In the genomic region with DNA sequence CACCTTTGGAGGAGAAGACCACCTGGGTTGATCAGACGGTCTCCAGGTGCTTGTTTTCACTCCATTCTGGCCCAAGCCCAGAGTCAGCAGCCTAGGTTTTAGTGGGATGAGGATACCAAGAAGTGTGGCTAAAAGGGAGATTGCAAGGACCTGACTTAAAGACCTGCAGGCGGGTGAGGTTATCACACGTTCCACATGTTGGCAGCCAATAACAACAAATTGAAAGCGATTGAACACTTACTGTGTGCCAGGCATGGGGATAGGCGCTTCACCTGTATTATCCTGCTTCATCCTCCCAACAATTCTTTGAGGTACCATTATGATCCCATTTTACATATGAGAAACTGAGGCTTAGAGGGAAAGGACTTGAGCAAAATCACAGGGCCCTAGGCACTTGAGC, we compare ENCODE assay signal across 15 cellular contexts. TPM values are rescaled to one million over a fixed set of nuclear protein-coding genes. Genes with fewer than 3 reads are reported as not detected.
DNase-seq lines count a peak whose midpoint lies in the region; ATAC-seq and TF ChIP-seq lines count a peak whose summit lies in the region.
"Had no signal": no experiment of that assay in that cellular context is flagged by ENCODE, and none has a peak within 500 bp of the region (broad histone marks: within the 10 kb centered on the region; RNA-seq: fewer than 3 reads in every experiment).

No MANE protein-coding gene starts in this region.

- H3K36me3 ChIP-seq in Loucy (ENCODE audit: insufficient read depth, low read length): no peaks in the 10 kb centered on the region
- no peaks in the 10 kb centered on the region; the same call in 1 of the 2 replicates for H3K36me3 ChIP-seq in Caco-2 (ENCODE audit: control insufficient read depth, insufficient read depth, low read length)
- H3K36me3 ChIP-seq: colonic mucosa, right atrium auricular region had no signal

- 0 out of 2 replicates have a peak, but pooled peaks cover 4% of the 10 kb centered on the region for H3F3A ChIP-seq in Loucy (ENCODE audit: low read depth)

- no peaks in the 10 kb centered on the region for H3K9me3 ChIP-seq in CD4-positive, alpha-beta T cell (ENCODE audit: control insufficient read depth, low read length)
- H3K9me3 ChIP-seq in Loucy (ENCODE audit: insufficient read depth, low read depth, low read length) (no peaks in the 10 kb centered on the region), mononuclear cell (ENCODE audit: low read depth, low read length) (no peaks in the 10 kb centered on the region), Caco-2 (no peaks in the 10 kb centered on the region)
- H3K9me3 ChIP-seq: colonic mucosa, mucosa of descending colon, right atrium auricular region had no signal

- intact Hi-C loops in CD4-positive, alpha-beta T cell (cut with DNase I, micrococcal nuclease): loop anchor here in 1 of 2 experiments (5.0 kb wide), 1 partner anchor 120 kb away; no protein-coding TSS in a partner anchor
- intact Hi-C loops in Caco-2 (cut with micrococcal nuclease; ENCODE audit: unreplicated experiment): loop anchor here (5.0 kb wide), 1 partner anchor 45 kb away; no protein-coding TSS in a partner anchor

- H3K4me1 ChIP-seq in Loucy (ENCODE audit: insufficient read depth, low read length, poor library complexity, severe bottlenecking): peaks cover 70% of the 10 kb centered on the region
- peaks cover 60% of the 10 kb centered on the region for H3K4me1 ChIP-seq in mononuclear cell (ENCODE audit: insufficient read depth, low read length)
- no peaks in the 10 kb centered on the region for H3K4me1 ChIP-seq in Caco-2

- POLR2A ChIA-PET in CD4-positive, alpha-beta T cell (lab: Charles Lee): interaction anchor here (0.7 to 12.4 kb wide), 10 partner anchors 8 to 502 kb away, joined by 3 to 265 read pairs (median 8); no protein-coding TSS in a partner anchor
- POLR2A ChIA-PET in Caco-2 (lab: Charles Lee): no interaction called here

- no peaks in the 10 kb centered on the region for H3K9me2 ChIP-seq in Loucy (replicated peaks; ENCODE audit: low read depth, low read length)

- no peak overlapping the region for H3K9ac ChIP-seq in Loucy (ENCODE audit: low read depth, low read length, poor library complexity, severe bottlenecking)

- no TSS peak for BruUV-seq in Caco-2 (replicated peaks; lab: Mats Ljungman, UMichigan)

- H3K36me3 Mint-ChIP-seq in CD4-positive, alpha-beta T cell (ENCODE audit: low read depth): peaks cover 91% of the 10 kb centered on the region
- H3K36me3 Mint-ChIP-seq in activated naive CD8-positive, alpha-beta T cell treated with anti-CD3 and anti-CD28 coated beads, Interleukin-2, amount 50 U/mL, for 24 hours (ENCODE audit: low read depth): peaks cover 19% of the 10 kb centered on the region
- peaks cover 70% of the 10 kb centered on the region for H3K36me3 Mint-ChIP-seq in Caco-2 (ENCODE audit: insufficient read depth, unreplicated experiment)

- peak overlapping the region; percentile 96 for H3K27ac ChIP-seq in CD4-positive, alpha-beta T cell (ENCODE audit: low read depth, low read length)
- H3K27ac ChIP-seq: colonic mucosa, right atrium auricular region had no signal

- H3K27ac Mint-ChIP-seq in CD4-positive, alpha-beta T cell: peak overlapping the region; percentile 98
- H3K27ac Mint-ChIP-seq in activated naive CD8-positive, alpha-beta T cell treated with anti-CD3 and anti-CD28 coated beads, Interleukin-2, amount 50 U/mL, for 24 hours: peak overlapping the region; percentile 90
- H3K27ac Mint-ChIP-seq in Caco-2 (ENCODE audit: unreplicated experiment): no peak overlapping the region

- DNase-seq in CD4-positive, alpha-beta T cell: peak in 2 of 10 experiments; percentile 23 to 26
- no peak for DNase-seq in activated naive CD8-positive, alpha-beta T cell treated with anti-CD3 and anti-CD28 coated beads, Interleukin-2, amount 50 U/mL, for 24 hours
- DNase-seq in COLO829 (ENCODE audit: low spot score) (no peak), NCI-H146 treated with DMSO at 0.1 percent for 48 hours (lab: John Stamatoyannopoulos, UW; ENCODE audit: unreplicated experiment) (no peak), Caco-2 (no peak), DMS114 treated with DMSO at 0.1 percent for 48 hours (lab: John Stamatoyannopoulos, UW; ENCODE audit: unreplicated experiment) (no peak)
- DNase-seq: activated gamma-delta T cell, colonic mucosa, COR-L47, IMR-90, mucosa of descending colon, NCI-H187 had no signal

- TF ChIP-seq CTCF in CD4-positive, alpha-beta T cell (IDR thresholded peaks at IDR 0.05): no peak
- TF ChIP-seq CTCF in Loucy (conservative IDR thresholded peaks at IDR 0.05; ENCODE audit: low read length) (no peak), Caco-2 (IDR thresholded peaks at IDR 0.05; ENCODE audit: insufficient read depth in 1 of 2, low read depth in 1 of 2, low read length in 1 of 2, severe bottlenecking in 1 of 2, unreplicated experiment in 1 of 2) (no peak)

- H4K20me1 ChIP-seq in Loucy (ENCODE audit: insufficient read depth, low read length, poor library complexity, severe bottlenecking): peaks cover 21% of the 10 kb centered on the region

- H3K27me3 Mint-ChIP-seq in CD4-positive, alpha-beta T cell: peaks cover 5% of the 10 kb centered on the region
- H3K27me3 Mint-ChIP-seq in activated naive CD8-positive, alpha-beta T cell treated with anti-CD3 and anti-CD28 coated beads, Interleukin-2, amount 50 U/mL, for 24 hours: no peaks in the 10 kb centered on the region
- no peaks in the 10 kb centered on the region for H3K27me3 Mint-ChIP-seq in Caco-2 (ENCODE audit: insufficient read depth, unreplicated experiment)

- peaks cover 51% of the 10 kb centered on the region for H3K79me2 ChIP-seq in Loucy (ENCODE audit: insufficient read depth, low read length)

- CTCF ChIA-PET in CD4-positive, alpha-beta T cell (lab: Charles Lee): interaction anchor here (1.0 to 1.2 kb wide), 3 partner anchors 8 to 201 kb away, joined by 3 to 4 read pairs (median 3); no protein-coding TSS in a partner anchor
- CTCF ChIA-PET in Caco-2 (lab: Charles Lee): no interaction called here

- H3K4me2 ChIP-seq in Loucy (ENCODE audit: low read depth, low read length, poor library complexity, severe bottlenecking): peak overlapping the region; percentile 93

- H3K27me3 ChIP-seq in CD4-positive, alpha-beta T cell (ENCODE audit: control insufficient read depth, insufficient read depth, low read length): no peaks in the 10 kb centered on the region
- no peaks in the 10 kb centered on the region for H3K27me3 ChIP-seq in Loucy (ENCODE audit: insufficient read depth, low read length, poor library complexity, severe bottlenecking)
- H3K27me3 ChIP-seq in mononuclear cell (ENCODE audit: insufficient read depth, low read length): peaks cover 5% of the 10 kb centered on the region
- no peaks in the 10 kb centered on the region for H3K27me3 ChIP-seq in Caco-2 (replicated peaks; ENCODE audit: control insufficient read depth, insufficient read depth, low read length)
- H3K27me3 ChIP-seq: right atrium auricular region had no signal

- no peak overlapping the region for H2AFZ ChIP-seq in Loucy (ENCODE audit: low read length)

- H3K4me3 Mint-ChIP-seq in CD4-positive, alpha-beta T cell: peak overlapping the region; percentile 98
- peak overlapping the region; percentile 96 for H3K4me3 Mint-ChIP-seq in activated naive CD8-positive, alpha-beta T cell treated with anti-CD3 and anti-CD28 coated beads, Interleukin-2, amount 50 U/mL, for 24 hours
- no peak overlapping the region for H3K4me3 Mint-ChIP-seq in Caco-2 (ENCODE audit: unreplicated experiment)

- no peaks in the 10 kb centered on the region for H3K9me3 Mint-ChIP-seq in CD4-positive, alpha-beta T cell
- no peaks in the 10 kb centered on the region for H3K9me3 Mint-ChIP-seq in activated naive CD8-positive, alpha-beta T cell treated with anti-CD3 and anti-CD28 coated beads, Interleukin-2, amount 50 U/mL, for 24 hours
- H3K9me3 Mint-ChIP-seq in Caco-2 (ENCODE audit: unreplicated experiment): no peaks in the 10 kb centered on the region

- H3K4me3 ChIP-seq in Loucy (ENCODE audit: low read length, poor library complexity, severe bottlenecking) (peak overlapping the region; percentile 80), mononuclear cell (ENCODE audit: low read length) (peak overlapping the region; percentile 84), Caco-2 (ENCODE audit: low read depth, low read length) (no peak overlapping the region)
- H3K4me3 ChIP-seq: colonic mucosa, mucosa of descending colon, right atrium auricular region had no signal

- peaks cover 72% of the 10 kb centered on the region for H3K4me1 Mint-ChIP-seq in CD4-positive, alpha-beta T cell (ENCODE audit: low read depth)
- H3K4me1 Mint-ChIP-seq in activated naive CD8-positive, alpha-beta T cell treated with anti-CD3 and anti-CD28 coated beads, Interleukin-2, amount 50 U/mL, for 24 hours: peaks cover 72% of the 10 kb centered on the region
- H3K4me1 Mint-ChIP-seq in Caco-2 (ENCODE audit: low read depth, unreplicated experiment): no peaks in the 10 kb centered on the region

- no peak for ATAC-seq in CD4-positive, alpha-beta T cell (ENCODE audit: poor library complexity)
- ATAC-seq in activated naive CD8-positive, alpha-beta T cell treated with anti-CD3 and anti-CD28 coated beads, Interleukin-2, amount 50 U/mL, for 24 hours: no peak
- ATAC-seq: mucosa of descending colon had no signal

RNA-seq across cellular contexts. Expression of gene ARL4C, which starts 5.0 kb away (rescaled TPM):
- 100 to 1,000 TPM; 469 to 471 TPM for total RNA-seq in CD4-positive, alpha-beta T cell
- total RNA-seq in mononuclear cell (144 TPM), Caco-2 (2022) (76.0 and 81.2 TPM in 2 replicates)
